Comparison of ENCODE assay signal across 9 cellular contexts in the genomic region with DNA sequence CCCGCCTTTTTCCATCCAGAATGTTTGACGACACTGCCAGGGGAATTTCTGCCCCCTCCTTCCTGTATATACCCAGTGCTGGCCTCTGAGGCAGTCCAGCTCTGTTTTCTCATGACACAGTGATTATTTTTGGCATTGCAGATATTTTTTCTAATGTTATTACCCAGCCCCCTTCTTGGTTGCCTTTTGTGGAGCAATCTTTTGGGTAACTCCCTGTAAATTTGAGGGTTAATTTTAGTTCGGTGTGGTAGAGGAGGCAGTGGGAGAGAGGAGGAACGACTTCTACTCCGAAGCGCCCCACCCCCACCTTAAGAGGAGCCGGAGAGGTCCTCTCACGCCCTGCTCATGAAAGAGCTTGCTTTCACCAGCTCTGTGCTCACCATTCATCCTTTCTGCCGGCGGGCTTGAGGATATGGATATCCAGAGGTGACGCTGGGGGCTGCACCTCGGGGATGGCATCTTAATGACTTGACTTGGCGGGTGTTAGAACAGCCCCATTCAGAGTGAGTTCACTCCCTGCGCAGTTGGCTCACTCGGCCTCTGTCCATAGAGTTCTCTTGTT. TPM values are rescaled to one million over a fixed set of nuclear protein-coding genes. Genes with fewer than 3 reads are reported as not detected.
DNase-seq lines count a peak whose midpoint lies in the region; ATAC-seq and TF ChIP-seq lines count a peak whose summit lies in the region.
"Had no signal": no experiment of that assay in that cellular context is flagged by ENCODE, and none has a peak within 500 bp of the region (broad histone marks: within the 10 kb centered on the region; RNA-seq: fewer than 3 reads in every experiment).

No MANE protein-coding gene starts in this region.

- intact Hi-C loops in left ventricle myocardium inferior (cut with micrococcal nuclease): no loop called here

- no peaks in the 10 kb centered on the region for H3K9me3 ChIP-seq in left ventricle myocardium inferior (replicated peaks)

- no peak for TF ChIP-seq CTCF in left ventricle myocardium inferior (IDR thresholded peaks at IDR 0.05; ENCODE audit: borderline replicate concordance)

- peaks cover 100% of the 10 kb centered on the region for H3K4me1 ChIP-seq in left ventricle myocardium inferior

- no peak for ATAC-seq in HG02840 (IDR thresholded peaks at IDR 0.05; ENCODE audit: low FRiP score, unreplicated experiment)

- H3K36me3 ChIP-seq in left ventricle myocardium inferior: no peaks in the 10 kb centered on the region

- no peaks in the 10 kb centered on the region for H3K27me3 ChIP-seq in left ventricle myocardium inferior (ENCODE audit: low read depth)

- peak overlapping the region; percentile 54 for H3K4me3 ChIP-seq in left ventricle myocardium inferior

- peak overlapping the region; percentile 87 for H3K27ac ChIP-seq in left ventricle myocardium inferior (replicated peaks)

- DNase-seq in Daoy (ENCODE audit: low read depth): peak; percentile 51
- DNase-seq in amygdala (lab: John Stamatoyannopoulos, UW): peak in 44 of 56 donors; percentile 11 to 80 (median 45)
- peak; percentile 38 for DNase-seq in left ventricle myocardium inferior
- DNase-seq in putamen (ENCODE audit: low spot score): peak; percentile 47
- no peak for DNase-seq in NCI-H69 (lab: John Stamatoyannopoulos, UW)
- no peak for DNase-seq in activated effector memory CD4-positive, alpha-beta T cell treated with Interleukin-2 at 50 U/mL for 16 hours
- DNase-seq in NCI-H524 (lab: John Stamatoyannopoulos, UW): no peak
- DNase-seq: NCI-H82 had no signal

RNA-seq across cellular contexts. Expression of gene EPAS1, which starts 38.3 kb away (rescaled TPM):
- total RNA-seq in Daoy (2014; rRNA removed; shearing (Covaris generic)): 2.4 and 3.4 TPM in 2 replicates
- total RNA-seq in left ventricle myocardium inferior: 205 TPM

Comparison
In these comparisons a context has a peak if more than half of its experiments do, and no peak if none do; other contexts are left out.
1. DNase-seq: peak in Daoy (single experiment), amygdala (44 of 56), left ventricle myocardium inferior (single experiment) and putamen (single experiment); none in NCI-H69 (single experiment), activated effector memory CD4-positive, alpha-beta T cell treated with Interleukin-2 at 50 U/mL for 16 hours (single experiment) and NCI-H524 (0 of 2).
2. RNA of gene EPAS1, which starts 38.3 kb away (total RNA-seq): 205 TPM in left ventricle myocardium inferior (single experiment); 2.4 to 3.4 TPM in Daoy; every median in the first group is over 10 times any median in the second.